In genomic region chr17:42760652-42761581, GRCh38 we compare ENCODE assay signal across 8 cellular contexts. TPM values are rescaled to one million over a fixed set of nuclear protein-coding genes. Genes with fewer than 3 reads are reported as not detected.
A peak's percentile ranks its signal among the peaks of the same experiment; 100 is the strongest.
DNase-seq lines count a peak whose midpoint lies in the region; ATAC-seq, FAIRE-seq and TF ChIP-seq lines count a peak whose summit lies in the region.

Gene RAMP2, plus strand, starts transcription at chr17:42761227. Its CDS starts 35 bp downstream, at chr17:42761262.

- no peaks in the 10 kb centered on the region for H3K9me2 ChIP-seq in neural cell (ENCODE audit: insufficient read depth, low read length)

- no peaks in the 10 kb centered on the region for H3K79me2 ChIP-seq in neural cell (replicated peaks; ENCODE audit: insufficient read depth, low read length)

- no peak for TF ChIP-seq RAD21 in neural cell (conservative IDR thresholded peaks at IDR 0.05)

- no peak within 1 kb of the TSS for H3K27ac ChIP-seq in neural cell (ENCODE audit: low read length)

- H4K20me1 ChIP-seq in neural cell (ENCODE audit: insufficient read depth): no peaks in the 10 kb centered on the region

- peak within 1 kb of the TSS; percentile 21 for H2AFZ ChIP-seq in neural cell (ENCODE audit: low read depth, low read length)

- H3K27me3 ChIP-seq in neural cell (ENCODE audit: insufficient read depth, low read depth, low read length): peaks cover 29% of the 10 kb centered on the region

- H3K36me3 ChIP-seq in neural cell (ENCODE audit: insufficient read depth, low read length): no peaks in the 10 kb centered on the region

- no peak within 1 kb of the TSS for H3K4me2 ChIP-seq in neural cell (ENCODE audit: low read length)

- TF ChIP-seq EP300 in neural cell (conservative IDR thresholded peaks at IDR 0.05; ENCODE audit: poor library complexity, severe bottlenecking): no peak

- no peak for FAIRE-seq in HTR-8/SVneo (lab: Jason Lieb, UNC)

- H3K9ac ChIP-seq in neural cell (ENCODE audit: low read length): peak within 1 kb of the TSS; percentile 49

- H3K9me3 ChIP-seq in neural cell (ENCODE audit: low read length): no peaks in the 10 kb centered on the region

- no peaks in the 10 kb centered on the region for H3F3A ChIP-seq in neural cell (ENCODE audit: insufficient read depth, low read length, poor library complexity, severe bottlenecking)

- TF ChIP-seq CTCF in fibroblast of pulmonary artery (IDR thresholded peaks at IDR 0.05; ENCODE audit: low read length, missing control alignments): no peak
- no peak for TF ChIP-seq CTCF in neural cell (IDR thresholded peaks at IDR 0.05; ENCODE audit: poor library complexity, severe bottlenecking)

- DNase-seq in NCI-H524 (lab: John Stamatoyannopoulos, UW) (peak; percentile 22 to 47), NCI-H524 treated with DMSO at 0.1 percent for 48 hours (lab: John Stamatoyannopoulos, UW) (no peak), fibroblast of pulmonary artery (ENCODE audit: low read depth) (no peak), HTR-8/SVneo (ENCODE audit: insufficient read length, low spot score) (no peak)

- H3K4me3 ChIP-seq in fibroblast of pulmonary artery (replicated peaks; ENCODE audit: low read depth, low read length): peak within 1 kb of the TSS; percentile 44
- peak within 1 kb of the TSS; percentile 61 for H3K4me3 ChIP-seq in neural cell (ENCODE audit: low read length)

- ATAC-seq in SK-N-SH treated with all-trans-retinoic acid at 6 μM for 48 hours (peak; percentile 55), GM21619 (IDR thresholded peaks at IDR 0.05; ENCODE audit: unreplicated experiment) (no peak), HG03280 (IDR thresholded peaks at IDR 0.05; ENCODE audit: unreplicated experiment) (no peak)

TF ChIP-seq in SK-N-SH treated with all-trans-retinoic acid at 6 μM for 48 hours, 23 proteins besides CTCF, POLR2A, EP300 and RAD21:
- no peak for TF ChIP-seq ZFP30 (CRISPR knock-in tag; IDR thresholded peaks at IDR 0.05)
- no peak for TF ChIP-seq CSDC2 (CRISPR knock-in tag; IDR thresholded peaks at IDR 0.05)
- no peak for TF ChIP-seq ZNF8 (CRISPR knock-in tag; IDR thresholded peaks at IDR 0.05)
- no peak for TF ChIP-seq SNAI2 (CRISPR knock-in tag; IDR thresholded peaks at IDR 0.05)
- TF ChIP-seq TCF4 (CRISPR knock-in tag; IDR thresholded peaks at IDR 0.05; ENCODE audit: borderline replicate concordance): no peak
- TF ChIP-seq PPARA (CRISPR knock-in tag; IDR thresholded peaks at IDR 0.05; ENCODE audit: borderline replicate concordance): no peak
- TF ChIP-seq, protein P1, sequence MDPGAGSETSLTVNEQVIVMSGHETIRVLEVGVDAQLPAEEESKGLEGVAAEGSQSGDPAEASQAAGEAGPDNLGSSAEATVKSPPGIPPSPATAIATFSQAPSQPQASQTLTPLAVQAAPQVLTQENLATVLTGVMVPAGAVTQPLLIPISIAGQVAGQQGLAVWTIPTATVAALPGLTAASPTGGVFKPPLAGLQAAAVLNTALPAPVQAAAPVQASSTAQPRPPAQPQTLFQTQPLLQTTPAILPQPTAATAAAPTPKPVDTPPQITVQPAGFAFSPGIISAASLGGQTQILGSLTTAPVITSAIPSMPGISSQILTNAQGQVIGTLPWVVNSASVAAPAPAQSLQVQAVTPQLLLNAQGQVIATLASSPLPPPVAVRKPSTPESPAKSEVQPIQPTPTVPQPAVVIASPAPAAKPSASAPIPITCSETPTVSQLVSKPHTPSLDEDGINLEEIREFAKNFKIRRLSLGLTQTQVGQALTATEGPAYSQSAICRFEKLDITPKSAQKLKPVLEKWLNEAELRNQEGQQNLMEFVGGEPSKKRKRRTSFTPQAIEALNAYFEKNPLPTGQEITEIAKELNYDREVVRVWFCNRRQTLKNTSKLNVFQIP (CRISPR knock-in tag; IDR thresholded peaks at IDR 0.05; ENCODE audit: borderline replicate concordance, low read depth): no peak
- TF ChIP-seq OSR1 (CRISPR knock-in tag; IDR thresholded peaks at IDR 0.05): no peak
- TF ChIP-seq CSRNP3 (CRISPR knock-in tag; IDR thresholded peaks at IDR 0.05): no peak
- no peak for TF ChIP-seq ZC3H10 (CRISPR knock-in tag; IDR thresholded peaks at IDR 0.05)

TF ChIP-seq in neural cell, 6 proteins besides CTCF, POLR2A, EP300 and RAD21:
- TF ChIP-seq MXI1 (conservative IDR thresholded peaks at IDR 0.05; ENCODE audit: poor library complexity, severe bottlenecking) (peak; percentile 46), POLR2AphosphoS5 (IDR thresholded peaks at IDR 0.05) (no peak), SMC3 (conservative IDR thresholded peaks at IDR 0.05; ENCODE audit: poor library complexity) (no peak)
- TF ChIP-seq, protein P2, sequence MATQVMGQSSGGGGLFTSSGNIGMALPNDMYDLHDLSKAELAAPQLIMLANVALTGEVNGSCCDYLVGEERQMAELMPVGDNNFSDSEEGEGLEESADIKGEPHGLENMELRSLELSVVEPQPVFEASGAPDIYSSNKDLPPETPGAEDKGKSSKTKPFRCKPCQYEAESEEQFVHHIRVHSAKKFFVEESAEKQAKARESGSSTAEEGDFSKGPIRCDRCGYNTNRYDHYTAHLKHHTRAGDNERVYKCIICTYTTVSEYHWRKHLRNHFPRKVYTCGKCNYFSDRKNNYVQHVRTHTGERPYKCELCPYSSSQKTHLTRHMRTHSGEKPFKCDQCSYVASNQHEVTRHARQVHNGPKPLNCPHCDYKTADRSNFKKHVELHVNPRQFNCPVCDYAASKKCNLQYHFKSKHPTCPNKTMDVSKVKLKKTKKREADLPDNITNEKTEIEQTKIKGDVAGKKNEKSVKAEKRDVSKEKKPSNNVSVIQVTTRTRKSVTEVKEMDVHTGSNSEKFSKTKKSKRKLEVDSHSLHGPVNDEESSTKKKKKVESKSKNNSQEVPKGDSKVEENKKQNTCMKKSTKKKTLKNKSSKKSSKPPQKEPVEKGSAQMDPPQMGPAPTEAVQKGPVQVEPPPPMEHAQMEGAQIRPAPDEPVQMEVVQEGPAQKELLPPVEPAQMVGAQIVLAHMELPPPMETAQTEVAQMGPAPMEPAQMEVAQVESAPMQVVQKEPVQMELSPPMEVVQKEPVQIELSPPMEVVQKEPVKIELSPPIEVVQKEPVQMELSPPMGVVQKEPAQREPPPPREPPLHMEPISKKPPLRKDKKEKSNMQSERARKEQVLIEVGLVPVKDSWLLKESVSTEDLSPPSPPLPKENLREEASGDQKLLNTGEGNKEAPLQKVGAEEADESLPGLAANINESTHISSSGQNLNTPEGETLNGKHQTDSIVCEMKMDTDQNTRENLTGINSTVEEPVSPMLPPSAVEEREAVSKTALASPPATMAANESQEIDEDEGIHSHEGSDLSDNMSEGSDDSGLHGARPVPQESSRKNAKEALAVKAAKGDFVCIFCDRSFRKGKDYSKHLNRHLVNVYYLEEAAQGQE (IDR thresholded peaks at IDR 0.05; ENCODE audit: borderline replicate concordance): peak; percentile 41

RNA-seq across cellular contexts. Expression of gene RAMP2, which starts in this region (rescaled TPM):
- polyA plus RNA-seq in neural cell: 0.96 and 2.1 TPM in 2 replicates
- 1.6 TPM in 1 of 2 replicates, not detected in the other for polyA minus RNA-seq in neural cell

Comparison
In these comparisons a context has a peak if more than half of its experiments do, and no peak if none do; other contexts are left out.
1. DNase-seq: peak in NCI-H524 (2 of 2); none in NCI-H524 treated with DMSO at 0.1 percent for 48 hours (single experiment), fibroblast of pulmonary artery (single experiment) and HTR-8/SVneo (single experiment).